ENCODE assay signal across 20 cellular contexts in genomic region chr11:119839504-119840133, GRCh38.
A peak's percentile ranks its signal among the peaks of the same experiment; 100 is the strongest.
DNase-seq lines count a peak whose midpoint lies in the region; ATAC-seq, FAIRE-seq and TF ChIP-seq lines count a peak whose summit lies in the region.
"Had no signal": no experiment of that assay in that cellular context is flagged by ENCODE, and none has a peak within 500 bp of the region (broad histone marks: within the 10 kb centered on the region; RNA-seq: fewer than 3 reads in every experiment).

No MANE protein-coding gene starts in this region.

- no peak overlapping the region for H3K9ac ChIP-seq in SK-N-SH
- H3K9ac ChIP-seq in GM12878 (ENCODE audit: control insufficient read depth, insufficient read depth, low read length): no peak overlapping the region

- peak overlapping the region in 1 of 2 experiments; percentile 40; a peak in 1 of 4 replicates for H3K27ac ChIP-seq in SK-N-SH (ENCODE audit: low read depth in 2 of 2, low read length in 1 of 2)
- H3K27ac ChIP-seq in GM12878 (ENCODE audit: control insufficient read depth, insufficient read depth): no peak overlapping the region
- no peak overlapping the region for H3K27ac ChIP-seq in aorta (ENCODE audit: low read depth in 1 of 2, low read length in 2 of 2)
- H3K27ac ChIP-seq: A549, PC-9, SJSA1 had no signal

- H3K9me2 ChIP-seq in SK-N-SH: no peaks in the 10 kb centered on the region

- POLR2A ChIA-PET in SK-N-SH (lab: Yijun Ruan, JAX): interaction anchor here (1.3 to 1.4 kb wide), 2 partner anchors 53 to 68 kb away, joined by 4 read pairs; no protein-coding TSS in a partner anchor
- POLR2A ChIA-PET in GM12878 (lab: Charles Lee): interaction anchor here (0.7 kb wide), 2 partner anchors 97 to 101 kb away, joined by 6 to 8 read pairs; no protein-coding TSS in a partner anchor

- H3K4me2 ChIP-seq in SK-N-SH (no peak overlapping the region), GM12878 (ENCODE audit: control insufficient read depth, insufficient read depth) (no peak overlapping the region)
- H3K4me2 ChIP-seq: A549, PC-9 had no signal

- no peak for TF ChIP-seq RAD21 in SK-N-SH (IDR thresholded peaks at IDR 0.05; ENCODE audit: low read length)
- no peak for TF ChIP-seq RAD21 in GM12878 (IDR thresholded peaks at IDR 0.05; ENCODE audit: insufficient read depth, low read depth, low read length)

- no peaks in the 10 kb centered on the region for H3K36me3 ChIP-seq in SK-N-SH (replicated peaks in 1 of 2; ENCODE audit: control insufficient read depth in 1 of 2, insufficient read depth in 2 of 2, low read length in 1 of 2)
- no peaks in the 10 kb centered on the region for H3K36me3 ChIP-seq in GM12878 (ENCODE audit: control insufficient read depth in 2 of 2, insufficient read depth in 2 of 2, low read length in 1 of 2)
- H3K36me3 ChIP-seq in aorta (ENCODE audit: control insufficient read depth in 1 of 2, insufficient read depth in 2 of 2, low read length in 1 of 2): no peaks in the 10 kb centered on the region
- H3K36me3 ChIP-seq: SJSA1 had no signal

- H3K9me3 ChIP-seq in SK-N-SH (no peaks in the 10 kb centered on the region), GM12878 (replicated peaks; ENCODE audit: control insufficient read depth, insufficient read depth, low read length) (no peaks in the 10 kb centered on the region; the same call in 2 of the 3 replicates), aorta (ENCODE audit: control insufficient read depth, low read length) (no peaks in the 10 kb centered on the region)
- H3K9me3 ChIP-seq: A549, SJSA1 had no signal

- peaks cover 0 to 29% of the 10 kb centered on the region in 2 experiments; a peak in 1 of 4 replicates for H3K4me1 ChIP-seq in SK-N-SH (ENCODE audit: control insufficient read depth in 1 of 2, insufficient read depth in 2 of 2, low read depth in 1 of 2, low read length in 1 of 2)
- H3K4me1 ChIP-seq in GM12878 (ENCODE audit: control insufficient read depth, insufficient read depth, low read length): no peaks in the 10 kb centered on the region
- no peaks in the 10 kb centered on the region for H3K4me1 ChIP-seq in aorta (ENCODE audit: control insufficient read depth in 1 of 2, insufficient read depth in 2 of 2, low read length in 2 of 2)
- H3K4me1 ChIP-seq: A549, SJSA1 had no signal

- RAD21 ChIA-PET in GM12878 (lab: Charles Lee; ENCODE audit: unreplicated experiment): interaction anchor here (1.2 kb wide), 1 partner anchor 110 kb away, joined by 3 read pairs; the partner anchor contains the start of gene NECTIN1

- H3K4me1 Mint-ChIP-seq in nephron progenitor cell: peaks cover 41% of the 10 kb centered on the region
- H3K4me1 Mint-ChIP-seq: T-cell had no signal

- H3K4me3 Mint-ChIP-seq in nephron progenitor cell: no peak overlapping the region
- H3K4me3 Mint-ChIP-seq: T-cell had no signal

- H3K27me3 ChIP-seq in SK-N-SH (ENCODE audit: insufficient read depth): 0 out of 2 replicates have a peak, but pooled peaks cover 8% of the 10 kb centered on the region
- 0 out of 4 replicates have a peak, but pooled peaks cover 0 to 2% of the 10 kb centered on the region in 2 experiments for H3K27me3 ChIP-seq in GM12878 (replicated peaks in 1 of 2; ENCODE audit: control insufficient read depth in 2 of 2, insufficient read depth in 2 of 2, low read length in 1 of 2)
- no peaks in the 10 kb centered on the region for H3K27me3 ChIP-seq in aorta (ENCODE audit: control insufficient read depth in 1 of 2, insufficient read depth in 2 of 2, low read length in 1 of 2)
- H3K27me3 ChIP-seq: SJSA1 had no signal

- H3K4me3 ChIP-seq in SK-N-SH (ENCODE audit: low read depth in 2 of 2, low read length in 1 of 2) (no peak overlapping the region), GM12878 (no peak overlapping the region), aorta (ENCODE audit: low read length in 2 of 2) (no peak overlapping the region)
- H3K4me3 ChIP-seq: A549, PC-9, SJSA1 had no signal

- TF ChIP-seq POLR2A in GM12878 (IDR thresholded peaks at IDR 0.05; ENCODE audit: low read depth, low read length): no peak

- 26% methylated on average over 12 of the region's 12 CpGs for WGBS in SK-N-SH (ENCODE audit: low lambda C conversion rate)
- 12% methylated on average over 12 of the region's 12 CpGs for WGBS in GM12878 (ENCODE audit: insufficient coverage, insufficient replicate concordance, low lambda C conversion rate, missing lambda C conversion rate)
- WGBS in aorta, 2 donors: 26 to 29% methylated on average over 12 of the region's 12 CpGs

- intact Hi-C loops in GM12878 (cut with micrococcal nuclease; ENCODE audit: unreplicated experiment): no loop called here
- intact Hi-C loops in aorta (cut with DNase I): no loop called here

- H3F3A ChIP-seq in SK-N-SH (replicated peaks; ENCODE audit: insufficient read depth): no peaks in the 10 kb centered on the region

- SMC1A ChIA-PET in GM12878 (lab: Charles Lee; ENCODE audit: uncharacterized antibody, unreplicated experiment): no interaction called here

- no peaks in the 10 kb centered on the region for H3K36me3 Mint-ChIP-seq in nephron progenitor cell (ENCODE audit: low read depth)
- H3K36me3 Mint-ChIP-seq: T-cell had no signal

- peaks cover 21% of the 10 kb centered on the region for H3K9me3 Mint-ChIP-seq in nephron progenitor cell
- H3K9me3 Mint-ChIP-seq: T-cell had no signal

- no peak overlapping the region for H2AFZ ChIP-seq in SK-N-SH (ENCODE audit: low read depth)
- H2AFZ ChIP-seq in GM12878 (ENCODE audit: control insufficient read depth, low read depth, low read length): no peak overlapping the region
- H2AFZ ChIP-seq: PC-9 had no signal

- no peaks in the 10 kb centered on the region for H3K79me2 ChIP-seq in SK-N-SH (ENCODE audit: insufficient read depth)
- H3K79me2 ChIP-seq in GM12878 (ENCODE audit: control insufficient read depth, insufficient read depth, low read length): no peaks in the 10 kb centered on the region

- H4K20me1 ChIP-seq in SK-N-SH (ENCODE audit: insufficient read depth) (no peaks in the 10 kb centered on the region), GM12878 (ENCODE audit: control insufficient read depth, insufficient read depth) (no peaks in the 10 kb centered on the region)

- no peak overlapping the region for H3K27ac Mint-ChIP-seq in nephron progenitor cell
- H3K27ac Mint-ChIP-seq: T-cell had no signal

- DNase-seq in SK-N-SH (peak; percentile 53), GM12878 (ENCODE audit: low read depth, low spot score) (no peak), nephron progenitor cell (peak; percentile 24), NCI-H774 (lab: John Stamatoyannopoulos, UW) (no peak), aorta (no peak), SK-N-DZ (ENCODE audit: low spot score) (no peak)
- DNase-seq: C1 segment of cervical spinal cord, GDM1, KBM-7, MV-4-11, NCI-H1436, NCI-H345, PC-9, T-cell had no signal

- TF ChIP-seq EP300 in SK-N-SH (IDR thresholded peaks at IDR 0.05; ENCODE audit: borderline replicate concordance in 1 of 2, low read depth in 1 of 2, low read length in 1 of 2) (no peak), GM12878 (IDR thresholded peaks at IDR 0.05; ENCODE audit: borderline replicate concordance in 1 of 2, control insufficient read depth in 1 of 2, low read depth in 2 of 2, low read length in 2 of 2) (no peak)

- CTCF ChIA-PET in SK-N-SH (lab: Yijun Ruan, JAX): interaction anchor here (1.2 kb wide), 1 partner anchor 12 kb away, joined by 3 read pairs; no protein-coding TSS in a partner anchor
- CTCF ChIA-PET in GM12878 (lab: Yijun Ruan, JAX): no interaction called here

- TF ChIP-seq CTCF in SK-N-SH (IDR thresholded peaks at IDR 0.05) (no peak), GM12878 (IDR thresholded peaks at IDR 0.05 in 2 of 3, conservative IDR thresholded peaks at IDR 0.05 in 1 of 3; ENCODE audit: control insufficient read depth in 2 of 3, extremely low read depth in 1 of 3, insufficient read depth in 1 of 3, low read depth in 3 of 3, low read length in 3 of 3) (no peak), nephron progenitor cell (IDR thresholded peaks at IDR 0.05) (no peak)

- no peak for ATAC-seq in SK-N-SH treated with all-trans-retinoic acid at 6 μM for 48 hours
- no peak for ATAC-seq in GM12878
- ATAC-seq in aorta (ENCODE audit: low FRiP score): no peak
- ATAC-seq in GM19324 (IDR thresholded peaks at IDR 0.05; ENCODE audit: low FRiP score, unreplicated experiment): no peak
- ATAC-seq: A549, T-cell had no signal

- in situ Hi-C loops in GM12878 (cut with MboI): no loop called here

- no peak for FAIRE-seq in GM12878 (lab: Jason Lieb, UNC)
- FAIRE-seq: A549, GM12892, H54 had no signal

- BruUV-seq in GM12878 (replicated peaks; lab: Mats Ljungman, UMichigan): no TSS peak

- peaks cover 20% of the 10 kb centered on the region for H3K27me3 Mint-ChIP-seq in nephron progenitor cell (ENCODE audit: low read depth, poor library complexity)

TF ChIP-seq in SK-N-SH, 30 proteins besides CTCF, POLR2A, EP300 and RAD21:
- TF ChIP-seq GABPA (IDR thresholded peaks at IDR 0.05; ENCODE audit: low read depth) (no peak), GATA2 (CRISPR knock-in tag; IDR thresholded peaks at IDR 0.05) (0 out of 2 replicates have a peak, but pooled peaks have one; percentile 18), SMC3 (IDR thresholded peaks at IDR 0.05; ENCODE audit: low read depth, low read length) (no peak)

TF ChIP-seq in SK-N-SH treated with all-trans-retinoic acid at 6 μM for 48 hours, 23 proteins besides CTCF, POLR2A, EP300 and RAD21 (continues in another document):
- TF ChIP-seq TCF4 (CRISPR knock-in tag; IDR thresholded peaks at IDR 0.05; ENCODE audit: borderline replicate concordance) (no peak), ZFP30 (CRISPR knock-in tag; IDR thresholded peaks at IDR 0.05) (no peak), CSDC2 (CRISPR knock-in tag; IDR thresholded peaks at IDR 0.05) (no peak), OSR1 (CRISPR knock-in tag; IDR thresholded peaks at IDR 0.05) (no peak)

TF ChIP-seq in GM12878, 131 proteins besides CTCF, POLR2A, EP300 and RAD21 (continues in another document):
- TF ChIP-seq MLLT1 (IDR thresholded peaks at IDR 0.05) (peak; percentile 96), BHLHE40 (IDR thresholded peaks at IDR 0.05; ENCODE audit: borderline replicate concordance in 1 of 2, low read depth in 2 of 2, low read length in 1 of 2) (no peak), SRF (IDR thresholded peaks at IDR 0.05; ENCODE audit: low read depth in 2 of 2, low read length in 2 of 2) (peak in 1 of 2 experiments; percentile 73; a peak in 1 of 4 replicates)

Comparison
In these comparisons a context has a peak if more than half of its experiments do, and no peak if none do; other contexts are left out.
1. DNase-seq: peak in SK-N-SH (single experiment) and nephron progenitor cell (single experiment); none in GM12878 (single experiment), NCI-H774 (single experiment), aorta (0 of 2) and SK-N-DZ (single experiment).
2. Of the 26 proteins assayed by ChIP-seq in both GM12878 and SK-N-SH: peak only in GM12878: PBX3; only in SK-N-SH: none; in both: none; in neither: 25.